In the genomic region with DNA sequence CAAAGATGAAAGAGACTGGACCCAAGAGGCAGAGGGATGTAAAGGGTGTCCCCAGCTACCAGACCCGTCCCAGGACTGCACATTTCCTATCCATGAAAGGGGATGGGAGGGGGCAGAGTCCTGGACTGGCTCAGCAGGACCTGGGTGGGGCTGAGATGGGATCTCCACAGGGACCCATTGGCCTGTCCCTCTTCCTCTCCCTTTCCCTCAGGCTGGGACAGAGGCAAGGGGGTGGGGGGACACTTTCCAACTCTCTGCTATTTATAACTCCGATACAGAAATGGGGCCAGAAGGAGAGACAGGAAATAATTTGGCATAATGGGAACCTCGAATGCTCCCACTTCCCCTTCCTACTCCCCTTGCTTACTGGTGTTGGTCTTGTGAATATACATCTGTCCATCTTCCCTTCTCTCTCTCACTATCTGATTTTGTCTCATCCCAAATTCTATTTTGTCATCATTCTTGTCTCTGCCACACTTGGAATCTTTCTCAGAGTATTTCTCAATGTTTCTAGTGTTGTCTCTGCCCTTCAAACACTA, we compare ENCODE assay signal across 9 cellular contexts. TPM values are rescaled to one million over a fixed set of nuclear protein-coding genes. Genes with fewer than 3 reads are reported as not detected.
A peak's percentile ranks its signal among the peaks of the same experiment; 100 is the strongest.
DNase-seq lines count a peak whose midpoint lies in the region; ATAC-seq and TF ChIP-seq lines count a peak whose summit lies in the region.
"Had no signal": no experiment of that assay in that cellular context is flagged by ENCODE, and none has a peak within 500 bp of the region (broad histone marks: within the 10 kb centered on the region; RNA-seq: fewer than 3 reads in every experiment).

No MANE protein-coding gene starts in this region.

- H3K4me1 Mint-ChIP-seq in CD8-positive, alpha-beta T cell (ENCODE audit: low read depth), result peaks cover 17% of the 10 kb centered on the region
- peaks cover 16% of the 10 kb centered on the region for H3K4me1 Mint-ChIP-seq in osteocyte (ENCODE audit: unreplicated experiment)

- no peaks in the 10 kb centered on the region for H3K36me3 Mint-ChIP-seq in CD8-positive, alpha-beta T cell
- H3K36me3 Mint-ChIP-seq in osteocyte (ENCODE audit: unreplicated experiment), result peaks cover 3% of the 10 kb centered on the region

- CTCF ChIA-PET in CD8-positive, alpha-beta T cell (lab: Charles Lee), result no interaction called here
- CTCF ChIA-PET in PC-3 (lab: Charles Lee), result no interaction called here

- no peaks in the 10 kb centered on the region for H3K36me3 ChIP-seq in CD8-positive, alpha-beta T cell (ENCODE audit: insufficient read depth, low read length)
- no peaks in the 10 kb centered on the region for H3K36me3 ChIP-seq in PC-3 (ENCODE audit: low read depth, low read length)

- no TSS peak for BruUV-seq in PC-3 (replicated peaks; lab: Mats Ljungman, UMichigan)

- no peak for DNase-seq in CD8-positive, alpha-beta T cell
- DNase-seq in PC-3 (no peak), Right ventricle myocardium inferior (ENCODE audit: missing footprints) (peak; percentile 64), osteocyte (ENCODE audit: extremely low spot score, unreplicated experiment) (no peak), SW480 (ENCODE audit: low spot score) (no peak), NCI-H2196 treated with DMSO at 0.1 percent for 48 hours (lab: John Stamatoyannopoulos, UW; ENCODE audit: unreplicated experiment) (no peak)
- DNase-seq: NCI-H2107 had no signal

- no peaks in the 10 kb centered on the region for H3K9me3 Mint-ChIP-seq in CD8-positive, alpha-beta T cell
- H3K9me3 Mint-ChIP-seq in osteocyte (ENCODE audit: unreplicated experiment), result no peaks in the 10 kb centered on the region

- H2AFZ ChIP-seq in PC-3 (ENCODE audit: low read length), result peak overlapping the region; percentile 90

- H3K27me3 Mint-ChIP-seq in CD8-positive, alpha-beta T cell (ENCODE audit: low read depth), result peaks cover 19% of the 10 kb centered on the region
- H3K27me3 Mint-ChIP-seq in osteocyte (ENCODE audit: unreplicated experiment), result peaks cover 40% of the 10 kb centered on the region

- no peaks in the 10 kb centered on the region for H4K20me1 ChIP-seq in PC-3 (ENCODE audit: low read length)

- H3K9me2 ChIP-seq in PC-3 (replicated peaks; ENCODE audit: low read length), result no peaks in the 10 kb centered on the region

- no peak for ATAC-seq in CD8-positive, alpha-beta T cell
- ATAC-seq in PC-3 (no peak), Right ventricle myocardium inferior (peak; percentile 47), GM21717 (IDR thresholded peaks at IDR 0.05; ENCODE audit: unreplicated experiment) (no peak), GM18519 (IDR thresholded peaks at IDR 0.05; ENCODE audit: low FRiP score, unreplicated experiment) (no peak)

- peak overlapping the region; percentile 40 for H3K4me3 ChIP-seq in CD8-positive, alpha-beta T cell (ENCODE audit: low read depth, low read length)
- H3K4me3 ChIP-seq in PC-3 (ENCODE audit: low read length), result no peak overlapping the region

- POLR2A ChIA-PET in CD8-positive, alpha-beta T cell (lab: Charles Lee), result no interaction called here
- POLR2A ChIA-PET in PC-3 (lab: Charles Lee; ENCODE audit: unreplicated experiment), result no interaction called here

- intact Hi-C loops in CD8-positive, alpha-beta T cell (cut with DNase I, micrococcal nuclease), result no loop called here
- intact Hi-C loops in PC-3 (cut with micrococcal nuclease), result loop anchor here (1.0 kb wide), 1 partner anchor 27 kb away; a partner anchor contains a TSS
- intact Hi-C loops in Right ventricle myocardium inferior (cut with DNase I), result loop anchor here (5.0 kb wide), 1 partner anchor 46 kb away; no protein-coding TSS in a partner anchor

- H3K4me3 Mint-ChIP-seq in CD8-positive, alpha-beta T cell, result peak overlapping the region; percentile 90
- peak overlapping the region; percentile 76 for H3K4me3 Mint-ChIP-seq in osteocyte (ENCODE audit: unreplicated experiment)

- peaks cover 3% of the 10 kb centered on the region for H3K27me3 ChIP-seq in CD8-positive, alpha-beta T cell (ENCODE audit: insufficient read depth, low read length)
- H3K27me3 ChIP-seq in PC-3 (ENCODE audit: low read length), result no peaks in the 10 kb centered on the region

- H3F3A ChIP-seq in PC-3 (ENCODE audit: low read length, unreplicated experiment), result no peaks in the 10 kb centered on the region

- H3K9ac ChIP-seq in PC-3 (ENCODE audit: low read length), result no peak overlapping the region

- H3K4me2 ChIP-seq in PC-3 (ENCODE audit: low read length), result peak overlapping the region; percentile 91

- no peak overlapping the region for H3K27ac Mint-ChIP-seq in CD8-positive, alpha-beta T cell
- H3K27ac Mint-ChIP-seq in osteocyte (ENCODE audit: unreplicated experiment), result no peak overlapping the region

- no peak for TF ChIP-seq CTCF in CD8-positive, alpha-beta T cell (IDR thresholded peaks at IDR 0.05)
- TF ChIP-seq CTCF in PC-3 (conservative IDR thresholded peaks at IDR 0.05; ENCODE audit: low read depth, low read length), result no peak
- no peak for TF ChIP-seq CTCF in osteocyte (IDR thresholded peaks at IDR 0.05)

- no peaks in the 10 kb centered on the region for H3K9me3 ChIP-seq in CD8-positive, alpha-beta T cell (ENCODE audit: low read length)
- no peaks in the 10 kb centered on the region for H3K9me3 ChIP-seq in PC-3 (ENCODE audit: low read length)

- no peak overlapping the region for H3K27ac ChIP-seq in CD8-positive, alpha-beta T cell (ENCODE audit: low read depth, low read length)
- H3K27ac ChIP-seq in PC-3 (ENCODE audit: low read length), result no peak overlapping the region

- H3K79me2 ChIP-seq in PC-3 (ENCODE audit: low read length), result no peaks in the 10 kb centered on the region

- peaks cover 16% of the 10 kb centered on the region for H3K4me1 ChIP-seq in CD8-positive, alpha-beta T cell (ENCODE audit: insufficient read depth, low read length)
- peaks cover 23% of the 10 kb centered on the region for H3K4me1 ChIP-seq in PC-3 (ENCODE audit: insufficient read depth, low read length)

RNA-seq across cellular contexts. Expression of gene ITGA7, which starts 1.1 kb away (rescaled TPM):
- total RNA-seq in CD8-positive, alpha-beta T cell, result 1 to 10 TPM; 1.0 to 1.1 TPM
- 4.4 and 9.7 TPM in 2 replicates for total RNA-seq in PC-3 (2014; rRNA removed)
- 479 TPM for total RNA-seq in Right ventricle myocardium inferior
- total RNA-seq in osteocyte, result 5.1 and 5.7 TPM in 2 replicates

RNA-seq across cellular contexts. Expression of gene BLOC1S1, which starts 7.1 kb away (rescaled TPM):
- total RNA-seq in CD8-positive, alpha-beta T cell, result 10 to 100 TPM; 29.4 to 29.6 TPM
- total RNA-seq in PC-3 (2014; rRNA removed), result 63.5 and 90.8 TPM in 2 replicates
- 128 TPM for total RNA-seq in Right ventricle myocardium inferior
- 99.4 and 103 TPM in 2 replicates for total RNA-seq in osteocyte

RNA-seq across cellular contexts. Expression of gene RDH5, which starts 11.4 kb away (rescaled TPM):
- total RNA-seq in CD8-positive, alpha-beta T cell, result 1 to 10 TPM; 5.5 to 7.8 TPM
- total RNA-seq in PC-3 (2014; rRNA removed) (4.6 and 5.1 TPM in 2 replicates), Right ventricle myocardium inferior (12.9 TPM), osteocyte (4.1 and 5.9 TPM in 2 replicates)

RNA-seq across cellular contexts. Expression of gene CD63, which starts 20.0 kb away (rescaled TPM):
- total RNA-seq in CD8-positive, alpha-beta T cell, result 10 to 100 TPM; 27.0 to 33.8 TPM
- 784 and 869 TPM in 2 replicates for total RNA-seq in PC-3 (2014; rRNA removed)
- total RNA-seq in Right ventricle myocardium inferior, result 790 TPM
- total RNA-seq in osteocyte, result 1,511 and 1,600 TPM in 2 replicates

RNA-seq across cellular contexts. Expression of gene GDF11, which starts 34.2 kb away (rescaled TPM):
- 1 to 10 TPM; 4.3 to 4.6 TPM for total RNA-seq in CD8-positive, alpha-beta T cell
- 7.1 and 17.4 TPM in 2 replicates for total RNA-seq in PC-3 (2014; rRNA removed)
- 9.7 TPM for total RNA-seq in Right ventricle myocardium inferior
- total RNA-seq in osteocyte, result 11.6 and 14.0 TPM in 2 replicates

Comparison
In these comparisons a context has a peak if more than half of its experiments do, and no peak if none do; other contexts are left out.
1. RNA of gene ITGA7, which starts 1.1 kb away (total RNA-seq): 479 TPM in Right ventricle myocardium inferior (single experiment); 5.1 to 5.7 TPM in osteocyte, 4.4 to 9.7 TPM in PC-3 and 1.0 to 1.1 TPM in CD8-positive, alpha-beta T cell; every median in the first group is over 10 times any median in the second.
2. intact Hi-C loops: an anchor here in PC-3 (1.0 kb wide) and Right ventricle myocardium inferior (5.0 kb wide); none called in CD8-positive, alpha-beta T cell.